Comparison of ENCODE assay signal across 32 cellular contexts in genomic region chr4:25750874-25751273, GRCh38.
"Had no signal": no experiment of that assay in that cellular context is flagged by ENCODE, and none has a peak within 500 bp of the region (broad histone marks: within the 10 kb centered on the region; RNA-seq: fewer than 3 reads in every experiment).

No MANE protein-coding gene starts in this region.

- H3K27ac Mint-ChIP-seq: activated CD4-positive, alpha-beta memory T cell treated with anti-CD3 and anti-CD28 coated beads, Interleukin-2, amount 10 ng/mL, durations not matched to agents 7 days and 5 days; activated CD4-positive, alpha-beta T cell treated with anti-CD3 and anti-CD28 coated beads, Interleukin-2, amount 10 ng/mL, durations not matched to agents 7 days and 5 days; activated naive CD4-positive, alpha-beta T cell treated with anti-CD3 and anti-CD28 coated beads, Interleukin-2, amount 10 ng/mL, durations not matched to agents 7 days and 5 days; activated naive CD8-positive, alpha-beta T cell treated with anti-CD3 and anti-CD28 coated beads, Interleukin-2, amount 10 ng/mL, durations not matched to agents 7 days and 5 days; activated T-cell treated with anti-CD3 and anti-CD28 coated beads, Interleukin-2, amount 50 U/mL, for 24 hours; dendritic cell treated with granulocyte-macrophage colony-stimulating factor and Interleukin-4, amounts not matched to agents 40 ng/mL and 50 ng/mL, for 4 days; endodermal cell; mesothelial cell of epicardium; naive thymus-derived CD4-positive, alpha-beta T cell had no signal

- H3K4me1 Mint-ChIP-seq: activated CD4-positive, alpha-beta memory T cell treated with anti-CD3 and anti-CD28 coated beads, Interleukin-2, amount 10 ng/mL, durations not matched to agents 7 days and 5 days; activated CD4-positive, alpha-beta T cell treated with anti-CD3 and anti-CD28 coated beads, Interleukin-2, amount 10 ng/mL, durations not matched to agents 7 days and 5 days; activated naive CD4-positive, alpha-beta T cell treated with anti-CD3 and anti-CD28 coated beads, Interleukin-2, amount 10 ng/mL, durations not matched to agents 7 days and 5 days; activated naive CD8-positive, alpha-beta T cell treated with anti-CD3 and anti-CD28 coated beads, Interleukin-2, amount 10 ng/mL, durations not matched to agents 7 days and 5 days; naive thymus-derived CD4-positive, alpha-beta T cell had no signal

- H3K4me3 Mint-ChIP-seq: activated CD4-positive, alpha-beta memory T cell treated with anti-CD3 and anti-CD28 coated beads, Interleukin-2, amount 10 ng/mL, durations not matched to agents 7 days and 5 days; activated CD4-positive, alpha-beta T cell treated with anti-CD3 and anti-CD28 coated beads, Interleukin-2, amount 10 ng/mL, durations not matched to agents 7 days and 5 days; activated naive CD4-positive, alpha-beta T cell treated with anti-CD3 and anti-CD28 coated beads, Interleukin-2, amount 10 ng/mL, durations not matched to agents 7 days and 5 days; activated naive CD8-positive, alpha-beta T cell treated with anti-CD3 and anti-CD28 coated beads, Interleukin-2, amount 10 ng/mL, durations not matched to agents 7 days and 5 days; activated T-cell treated with anti-CD3 and anti-CD28 coated beads, Interleukin-2, amount 50 U/mL, for 24 hours; dendritic cell treated with granulocyte-macrophage colony-stimulating factor and Interleukin-4, amounts not matched to agents 40 ng/mL and 50 ng/mL, for 4 days; endodermal cell; mesothelial cell of epicardium; naive thymus-derived CD4-positive, alpha-beta T cell had no signal

- H3K9me3 Mint-ChIP-seq: activated CD4-positive, alpha-beta memory T cell treated with anti-CD3 and anti-CD28 coated beads, Interleukin-2, amount 10 ng/mL, durations not matched to agents 7 days and 5 days; activated CD4-positive, alpha-beta T cell treated with anti-CD3 and anti-CD28 coated beads, Interleukin-2, amount 10 ng/mL, durations not matched to agents 7 days and 5 days; activated naive CD4-positive, alpha-beta T cell treated with anti-CD3 and anti-CD28 coated beads, Interleukin-2, amount 10 ng/mL, durations not matched to agents 7 days and 5 days; activated naive CD8-positive, alpha-beta T cell treated with anti-CD3 and anti-CD28 coated beads, Interleukin-2, amount 10 ng/mL, durations not matched to agents 7 days and 5 days; activated T-cell treated with anti-CD3 and anti-CD28 coated beads, Interleukin-2, amount 50 U/mL, for 24 hours; dendritic cell treated with granulocyte-macrophage colony-stimulating factor and Interleukin-4, amounts not matched to agents 40 ng/mL and 50 ng/mL, for 4 days; endodermal cell; mesothelial cell of epicardium; naive thymus-derived CD4-positive, alpha-beta T cell had no signal

- ATAC-seq: esophagus mucosa; left cardiac atrium; naive thymus-derived CD4-positive, alpha-beta T cell; psoas muscle had no signal

- DNase-seq: activated CD4-positive, alpha-beta memory T cell treated with anti-CD3 and anti-CD28 coated beads, Interleukin-2, amount 10 ng/mL, durations not matched to agents 7 days and 5 days; activated CD4-positive, alpha-beta T cell treated with anti-CD3 and anti-CD28 coated beads for 1 hour; activated CD4-positive, alpha-beta T cell treated with anti-CD3 and anti-CD28 coated beads, Interleukin-2, amount 10 ng/mL, durations not matched to agents 7 days and 5 days; activated CD8-positive, alpha-beta memory T cell treated with anti-CD3 and anti-CD28 coated beads, Interleukin-2, amount 50 U/mL, for 48 hours; activated gamma-delta T cell; activated naive CD4-positive, alpha-beta T cell treated with anti-CD3 and anti-CD28 coated beads, Interleukin-2, amount 10 ng/mL, durations not matched to agents 7 days and 5 days; activated naive CD8-positive, alpha-beta T cell treated with anti-CD3 and anti-CD28 coated beads, Interleukin-2, amount 10 ng/mL, durations not matched to agents 7 days and 5 days; activated T-cell treated with anti-CD3 and anti-CD28 coated beads, Interleukin-2, amount 50 U/mL, for 24 hours; brain microvascular endothelial cell; endodermal cell; foreskin fibroblast; head of caudate nucleus; hippocampal formation; left cardiac atrium; mammary epithelial cell; naive thymus-derived CD4-positive, alpha-beta T cell; nucleus accumbens; psoas muscle; stimulated activated CD4-positive, alpha-beta T cell treated with anti-CD3 and anti-CD28 coated beads, Interleukin-1b, Interleukin-23, amount 100 ng/mL, for 48 hours; stimulated activated CD4-positive, alpha-beta T cell treated with anti-CD3 and anti-CD28 coated beads, Interleukin-4, amount 100 ng/mL, for 4 hours; stimulated activated CD8-positive, alpha-beta memory T cell treated with anti-CD3 and anti-CD28 coated beads, Interleukin-4, amount 100 ng/mL, for 48 hours; stimulated activated naive CD4-positive, alpha-beta T cell treated with Interleukin-2 at 50 U/mL for 16 hours; T-helper 9 cell had no signal

- H3K27me3 Mint-ChIP-seq: activated CD4-positive, alpha-beta memory T cell treated with anti-CD3 and anti-CD28 coated beads, Interleukin-2, amount 10 ng/mL, durations not matched to agents 7 days and 5 days; activated CD4-positive, alpha-beta T cell treated with anti-CD3 and anti-CD28 coated beads, Interleukin-2, amount 10 ng/mL, durations not matched to agents 7 days and 5 days; activated naive CD4-positive, alpha-beta T cell treated with anti-CD3 and anti-CD28 coated beads, Interleukin-2, amount 10 ng/mL, durations not matched to agents 7 days and 5 days; activated naive CD8-positive, alpha-beta T cell treated with anti-CD3 and anti-CD28 coated beads, Interleukin-2, amount 10 ng/mL, durations not matched to agents 7 days and 5 days; activated T-cell treated with anti-CD3 and anti-CD28 coated beads, Interleukin-2, amount 50 U/mL, for 24 hours; dendritic cell treated with granulocyte-macrophage colony-stimulating factor and Interleukin-4, amounts not matched to agents 40 ng/mL and 50 ng/mL, for 4 days; naive thymus-derived CD4-positive, alpha-beta T cell had no signal

- H3K4me3 ChIP-seq: ascending aorta, psoas muscle, right atrium auricular region, smooth muscle cell, tibial nerve had no signal

- H3K27ac ChIP-seq: ascending aorta, brain microvascular endothelial cell, parathyroid adenoma, psoas muscle, right atrium auricular region, tibial nerve, VCaP had no signal

- H3K36me3 Mint-ChIP-seq: mesothelial cell of epicardium had no signal
